Comparison of ENCODE assay signal across 14 cellular contexts in genomic region chr9:114002986-114003740, GRCh38.
DNase-seq lines count a peak whose midpoint lies in the region; ATAC-seq, FAIRE-seq and TF ChIP-seq lines count a peak whose summit lies in the region.
"Had no signal": no experiment of that assay in that cellular context is flagged by ENCODE, and none has a peak within 500 bp of the region (broad histone marks: within the 10 kb centered on the region; RNA-seq: fewer than 3 reads in every experiment).

No MANE protein-coding gene starts in this region.

- FAIRE-seq in HTR-8/SVneo (lab: Jason Lieb, UNC), result no peak

- intact Hi-C loops in cardiac septum (cut with DNase I), result no loop called here
- intact Hi-C loops in right cardiac atrium (cut with DNase I), result no loop called here
- intact Hi-C loops in lower lobe of right lung (cut with DNase I), result no loop called here

- no peaks in the 10 kb centered on the region for H3K27me3 ChIP-seq in right cardiac atrium (ENCODE audit: control insufficient read depth, insufficient read depth)
- H3K27me3 ChIP-seq in lower lobe of right lung (ENCODE audit: low read depth), result no peaks in the 10 kb centered on the region
- no peaks in the 10 kb centered on the region for H3K27me3 ChIP-seq in thoracic aorta (replicated peaks; ENCODE audit: insufficient read depth)
- H3K27me3 ChIP-seq: upper lobe of right lung had no signal

- H3K9me3 ChIP-seq in right cardiac atrium (ENCODE audit: control insufficient read depth, low read length), result no peaks in the 10 kb centered on the region
- H3K9me3 ChIP-seq in lower lobe of right lung, result no peaks in the 10 kb centered on the region
- no peaks in the 10 kb centered on the region for H3K9me3 ChIP-seq in thoracic aorta
- H3K9me3 ChIP-seq: upper lobe of right lung had no signal

- no peaks in the 10 kb centered on the region for H3K36me3 ChIP-seq in lower lobe of right lung
- peaks cover 4% of the 10 kb centered on the region for H3K36me3 ChIP-seq in thoracic aorta
- H3K36me3 ChIP-seq: upper lobe of right lung had no signal

- H3K27ac ChIP-seq in right cardiac atrium (ENCODE audit: low read length) (no peak overlapping the region), lower lobe of right lung (peak overlapping the region; percentile 62), thoracic aorta (peak overlapping the region; percentile 88 to 95)

- 82% methylated on average over 12 of the region's 12 CpGs for WGBS in right cardiac atrium

- H3K4me1 ChIP-seq in right cardiac atrium (ENCODE audit: control insufficient read depth, insufficient read depth, low read length) (no peaks in the 10 kb centered on the region), lower lobe of right lung (peaks cover 19% of the 10 kb centered on the region), thoracic aorta (ENCODE audit: control insufficient read depth in 1 of 2, low read depth in 2 of 2) (peaks cover 11 to 56% of the 10 kb centered on the region in 2 donors)
- H3K4me1 ChIP-seq: parathyroid adenoma had no signal

- H3K4me3 ChIP-seq in right cardiac atrium (ENCODE audit: low read length) (no peak overlapping the region), lower lobe of right lung (no peak overlapping the region), thoracic aorta (peak overlapping the region; percentile 60)
- H3K4me3 ChIP-seq: upper lobe of right lung had no signal

- DNase-seq in cardiac septum (ENCODE audit: low spot score), result peak; percentile 31
- no peak for DNase-seq in right cardiac atrium
- DNase-seq in amniotic epithelial cell (ENCODE audit: low read depth), result peak; percentile 19
- no peak for DNase-seq in lower lobe of right lung
- no peak for DNase-seq in thoracic aorta (ENCODE audit: low spot score)
- no peak for DNase-seq in NCI-H1436 (lab: John Stamatoyannopoulos, UW)
- no peak for DNase-seq in OCI-M2 (lab: John Stamatoyannopoulos, UW; ENCODE audit: unreplicated experiment)
- DNase-seq in HTR-8/SVneo (ENCODE audit: insufficient read length, low spot score), result no peak
- DNase-seq: activated naive CD4-positive, alpha-beta T cell treated with anti-CD3 and anti-CD28 coated beads for 36 hours; DMS53; erythroblast; NCI-H510A treated with DMSO at 0.1 percent for 48 hours; upper lobe of right lung had no signal

- TF ChIP-seq CTCF in lower lobe of right lung (IDR thresholded peaks at IDR 0.05) (no peak), thoracic aorta (IDR thresholded peaks at IDR 0.05) (no peak)

- ATAC-seq in right cardiac atrium (no peak), lower lobe of right lung (no peak), thoracic aorta (ENCODE audit: insufficient number of reproducible peaks, low FRiP score, low read depth) (no peak)
- ATAC-seq: upper lobe of right lung had no signal

Comparison
In these comparisons a context has a peak if more than half of its experiments do, and no peak if none do; other contexts are left out.
1. DNase-seq: peak in cardiac septum (single experiment) and amniotic epithelial cell (single experiment); none in right cardiac atrium (0 of 3), lower lobe of right lung (single experiment), thoracic aorta (single experiment), NCI-H1436 (single experiment), OCI-M2 (single experiment) and HTR-8/SVneo (single experiment).